9 cellular contexts compared by ENCODE assay signal in the genomic region with DNA sequence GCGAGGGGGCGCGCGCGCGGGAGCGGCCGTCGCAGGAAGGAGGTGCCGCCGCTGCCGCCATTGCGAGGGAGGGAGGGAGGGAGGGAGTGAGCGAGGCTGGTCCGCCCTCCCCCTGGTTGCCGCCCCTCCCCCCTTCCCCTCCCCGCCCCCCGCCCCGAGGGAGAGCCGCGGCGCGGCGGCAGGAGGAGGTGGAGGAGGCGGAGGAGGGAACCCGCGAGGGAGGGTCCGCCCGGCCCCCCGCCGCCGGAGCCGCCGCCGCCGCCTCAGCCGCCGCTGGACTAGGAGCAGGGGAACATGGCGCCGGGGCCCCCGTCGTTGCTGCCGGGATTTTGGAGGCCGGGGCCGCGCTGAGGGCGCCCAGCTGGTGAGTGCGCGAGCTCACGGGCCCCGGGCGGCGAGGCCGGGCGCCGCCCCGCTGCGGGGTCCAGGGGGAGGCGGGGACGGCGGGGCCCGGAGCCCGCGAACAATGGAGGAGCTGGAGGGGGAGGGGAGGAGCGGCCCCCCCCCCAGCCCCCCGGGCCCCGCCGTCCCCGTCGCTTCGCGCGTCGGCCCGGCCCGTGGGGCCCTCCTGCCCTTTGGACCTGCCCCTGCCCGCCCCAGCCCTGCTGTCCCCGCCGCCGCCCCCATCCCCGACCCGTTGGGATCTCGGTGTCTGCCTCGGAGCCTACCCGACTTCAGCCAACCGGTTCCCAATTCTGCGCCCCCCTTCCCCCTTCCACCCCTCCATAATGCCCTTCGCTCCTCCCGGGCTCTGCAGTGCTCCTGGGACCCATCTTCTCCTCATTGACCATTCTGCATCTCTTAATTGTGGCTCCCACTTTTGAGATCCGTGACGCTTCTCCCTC. TPM values are rescaled to one million over a fixed set of nuclear protein-coding genes. Genes with fewer than 3 reads are reported as not detected.
DNase-seq lines count a peak whose midpoint lies in the region; ATAC-seq, FAIRE-seq and TF ChIP-seq lines count a peak whose summit lies in the region.
"Had no signal": no experiment of that assay in that cellular context is flagged by ENCODE, and none has a peak within 500 bp of the region (broad histone marks: within the 10 kb centered on the region; RNA-seq: fewer than 3 reads in every experiment).

Gene ARHGAP35 (plus strand): TSS at position 152 of the 845 bp plus-strand sequence. CDS start 57,679 bp downstream, outside the sequence.

- H3K4me3 Mint-ChIP-seq in T-cell = peak within 1 kb of the TSS in 2 of 3 donors; percentile 93 to 95

- no peaks in the 10 kb centered on the region for H3K36me3 Mint-ChIP-seq in T-cell

- H3K4me1 Mint-ChIP-seq in T-cell = peaks cover 13 to 19% (median 15%) of the 10 kb centered on the region in 3 donors

- no peak for FAIRE-seq in GM12891 (lab: Jason Lieb, UNC)
- FAIRE-seq: colon had no signal

- POLR2A ChIA-PET in T-cell (lab: Charles Lee) = interaction anchor here in 1 of 2 donors (0.6 kb wide), 1 partner anchor 678 kb away, joined by 3 read pairs; no protein-coding TSS in a partner anchor

- H3K9me3 Mint-ChIP-seq in T-cell = no peaks in the 10 kb centered on the region

- no peaks in the 10 kb centered on the region for H3K27me3 Mint-ChIP-seq in T-cell

- peak; percentile 84 for DNase-seq in GM12891 (ENCODE audit: insufficient read length, low spot score)
- DNase-seq in T-cell = peak in 29 of 34 experiments; percentile 19 to 83 (median 76)
- DNase-seq in cerebellum (ENCODE audit: low spot score) = peak; percentile 91
- DNase-seq in stimulated activated CD4-positive, alpha-beta T cell treated with anti-CD3 and anti-CD28 coated beads, TNF-alpha, amount 100 ng/mL, for 1 hour (ENCODE audit: low read depth in 3 of 3, low spot score in 1 of 3) = peak in 2 of 3 donors; percentile 60 to 66
- no peak for DNase-seq in NAMALWA (ENCODE audit: low spot score)
- DNase-seq in activated gamma-delta T cell treated with Interleukin-2 at 50 U/mL for 16 hours = no peak

- ATAC-seq in HG03025 (IDR thresholded peaks at IDR 0.05; ENCODE audit: low FRiP score, unreplicated experiment) (peak; percentile 3), T-cell (replicated peaks in 1 of 4) (peak; percentile 57 to 67 (median 60))

- H3K27ac ChIP-seq in layer of hippocampus (ENCODE audit: low read depth, low read length) = peak within 1 kb of the TSS; percentile 97

- H3K27me3 ChIP-seq in layer of hippocampus (ENCODE audit: control insufficient read depth, insufficient read depth, low read length) = no peaks in the 10 kb centered on the region

- CTCF ChIA-PET in T-cell (lab: Charles Lee) = interaction anchor here (0.6 to 1.9 kb wide), 2 partner anchors 20 to 130 kb away, joined by 4 to 8 read pairs; no protein-coding TSS in a partner anchor

- 0 out of 2 replicates have a peak, but pooled peaks have one; percentile 18 for TF ChIP-seq POLR2A in GM12891 (IDR thresholded peaks at IDR 0.05; ENCODE audit: low read depth, low read length)

- H3K27ac Mint-ChIP-seq in T-cell = peak within 1 kb of the TSS; percentile 88 to 98

TF ChIP-seq in GM12891, 5 proteins besides CTCF, POLR2A, EP300 and RAD21:
- no peak for TF ChIP-seq PAX5 (IDR thresholded peaks at IDR 0.05; ENCODE audit: insufficient read depth, low read length, severe bottlenecking)
- TF ChIP-seq POU2F2 (IDR thresholded peaks at IDR 0.05; ENCODE audit: low read depth, low read length) = no peak

RNA-seq across cellular contexts. Expression of gene ARHGAP35, which starts in this region (rescaled TPM):
- polyA plus RNA-seq in GM12891 (2012; ENCODE audit: low read depth, missing spikeins) = 9.9 TPM
- 10 to 100 TPM; 28.7 to 48.1 (median 37.7) TPM for total RNA-seq in T-cell
- 79.0 TPM for total RNA-seq in cerebellum

Comparison
In these comparisons a context has a peak if more than half of its experiments do, and no peak if none do; other contexts are left out.
1. DNase-seq: peak in GM12891 (single experiment), T-cell (29 of 34), cerebellum (single experiment) and stimulated activated CD4-positive, alpha-beta T cell treated with anti-CD3 and anti-CD28 coated beads, TNF-alpha, amount 100 ng/mL, for 1 hour (2 of 3); none in NAMALWA (single experiment) and activated gamma-delta T cell treated with Interleukin-2 at 50 U/mL for 16 hours (single experiment).